Comparison of ENCODE assay signal across 8 cellular contexts in the genomic region with DNA sequence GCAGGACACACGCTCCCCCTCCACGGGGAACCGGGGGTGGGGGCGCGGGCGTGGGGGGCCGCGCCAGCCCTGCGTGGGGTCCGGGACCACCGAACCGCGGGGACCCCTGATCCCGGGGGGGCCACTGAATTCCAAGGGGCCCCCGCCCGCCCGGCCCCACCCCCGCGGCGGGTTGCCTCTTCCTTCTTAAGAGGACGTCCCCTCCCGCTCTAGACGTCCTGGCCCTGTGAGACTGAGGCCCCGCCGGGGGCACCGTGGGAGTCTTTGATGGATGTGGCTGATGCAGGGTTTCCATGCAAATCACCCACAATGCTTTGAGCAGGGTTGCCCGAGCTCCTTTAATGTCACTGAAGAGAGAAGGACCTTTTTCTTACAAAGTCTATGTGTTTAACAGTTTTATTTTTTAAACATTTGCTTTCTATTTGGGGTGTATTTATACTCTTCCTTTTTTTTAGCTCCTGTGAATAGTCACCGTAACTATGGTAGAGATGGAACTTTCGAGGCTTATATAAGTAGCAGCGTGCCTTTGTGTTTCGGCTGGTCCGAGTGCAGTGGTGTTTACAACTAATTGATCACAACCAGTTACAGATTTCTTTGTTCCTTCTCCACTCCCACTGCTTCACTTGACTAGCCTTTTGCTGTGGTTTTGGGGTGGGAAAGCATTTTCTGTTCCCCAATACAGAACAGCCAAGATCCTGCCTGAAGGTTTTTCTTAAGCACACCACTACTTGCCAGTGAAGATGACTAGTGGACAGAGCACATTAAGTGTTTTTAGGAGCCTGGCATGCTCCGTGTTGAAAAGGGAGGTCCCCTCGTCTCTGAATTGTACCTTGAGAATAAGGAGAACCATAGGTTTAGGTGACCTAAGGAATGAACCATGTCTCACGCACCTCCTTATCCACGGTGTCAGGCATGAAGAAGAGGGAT. TPM values are rescaled to one million over a fixed set of nuclear protein-coding genes. Genes with fewer than 3 reads are reported as not detected.
DNase-seq lines count a peak whose midpoint lies in the region; ATAC-seq and TF ChIP-seq lines count a peak whose summit lies in the region.

No MANE protein-coding gene starts in this region.

- H3K27me3 ChIP-seq in BJ (ENCODE audit: control insufficient read depth, insufficient read depth, low read length) (peaks cover 7% of the 10 kb centered on the region), duodenal mucosa (ENCODE audit: control insufficient read depth in 1 of 2, insufficient read depth in 2 of 2, low read length in 2 of 2) (peaks cover 0 to 3% of the 10 kb centered on the region in 2 donors)

- H3K4me3 ChIP-seq in BJ (ENCODE audit: low read depth, low read length) (peak overlapping the region; percentile 60), duodenal mucosa (ENCODE audit: low read depth in 1 of 2, low read length in 2 of 2) (peak overlapping the region; percentile 48 to 61)

- no peak for TF ChIP-seq CTCF in BJ (IDR thresholded peaks at IDR 0.05; ENCODE audit: insufficient read depth, low read depth, low read length)

- CTCF ChIA-PET in BJ (lab: Yijun Ruan, JAX) = interaction anchor here (0.8 to 1.1 kb wide), 4 partner anchors 16 to 17 kb away, joined by 3 to 7 read pairs (median 3); no protein-coding TSS in a partner anchor
- CTCF ChIA-PET in activated CD4-positive, alpha-beta memory T cell treated with anti-CD3 and anti-CD28 coated beads for 36 hours (lab: Charles Lee) = interaction anchor here (0.9 to 1.8 kb wide), 6 partner anchors 16 to 408 kb away, joined by 3 to 10 read pairs (median 4); no protein-coding TSS in a partner anchor

- ATAC-seq in GM19372 (IDR thresholded peaks at IDR 0.05; ENCODE audit: low read depth, unreplicated experiment) = peak; percentile 60
- peak; percentile 24 for ATAC-seq in HG03558 (IDR thresholded peaks at IDR 0.05; ENCODE audit: extremely low read depth, unreplicated experiment)

- H3K9ac ChIP-seq in duodenal mucosa (ENCODE audit: low read depth in 1 of 2, low read length in 2 of 2) = peak overlapping the region in 1 of 2 donors; percentile 33

- no peaks in the 10 kb centered on the region for H3K9me3 ChIP-seq in duodenal mucosa (ENCODE audit: control insufficient read depth in 1 of 2, low read length in 2 of 2)

- peaks cover 6% of the 10 kb centered on the region for H3K9me3 Mint-ChIP-seq in activated CD4-positive, alpha-beta memory T cell treated with anti-CD3 and anti-CD28 coated beads for 36 hours

- intact Hi-C loops in activated CD4-positive, alpha-beta memory T cell treated with anti-CD3 and anti-CD28 coated beads for 36 hours (cut with micrococcal nuclease) = loop anchor here (1.0 to 10.0 kb wide), 8 partner anchors 23 to 476 kb away; partner anchors contain the start of genes CUL1, EZH2 and PDIA4

- H3K27me3 Mint-ChIP-seq in activated CD4-positive, alpha-beta memory T cell treated with anti-CD3 and anti-CD28 coated beads for 36 hours = peaks cover 2% of the 10 kb centered on the region

- peak overlapping the region; percentile 89 for H3K27ac Mint-ChIP-seq in activated CD4-positive, alpha-beta memory T cell treated with anti-CD3 and anti-CD28 coated beads for 36 hours

- DNase-seq in BJ (ENCODE audit: low read depth) (no peak), NCI-H748 (lab: John Stamatoyannopoulos, UW; ENCODE audit: unreplicated experiment) (peak; percentile 94), lung microvascular endothelial cell (ENCODE audit: low read depth in 2 of 2) (peak; percentile 65 to 69)
- peak; percentile 90 for DNase-seq in activated CD4-positive, alpha-beta memory T cell treated with anti-CD3 and anti-CD28 coated beads for 36 hours
- DNase-seq in stimulated activated CD4-positive, alpha-beta T cell treated with anti-CD3 and anti-CD28 coated beads, TNF-alpha, amount 100 ng/mL, for 48 hours (ENCODE audit: low read depth in 3 of 3) = peak; percentile 75 to 86 (median 79)

- peaks cover 3% of the 10 kb centered on the region for H3K36me3 Mint-ChIP-seq in activated CD4-positive, alpha-beta memory T cell treated with anti-CD3 and anti-CD28 coated beads for 36 hours

- H3K4me1 Mint-ChIP-seq in activated CD4-positive, alpha-beta memory T cell treated with anti-CD3 and anti-CD28 coated beads for 36 hours (ENCODE audit: low read depth) = peaks cover 54% of the 10 kb centered on the region

- no peak overlapping the region for H3K27ac ChIP-seq in duodenal mucosa (ENCODE audit: low read depth, low read length)

- POLR2A ChIA-PET in BJ (lab: Charles Lee) = interaction anchor here (0.6 kb wide), 1 partner anchor 36 kb away, joined by 19 read pairs; no protein-coding TSS in a partner anchor
- POLR2A ChIA-PET in activated CD4-positive, alpha-beta memory T cell treated with anti-CD3 and anti-CD28 coated beads for 36 hours (lab: Charles Lee) = interaction anchor here (0.8 to 1.0 kb wide), 2 partner anchors 22 to 44 kb away, joined by 3 to 4 read pairs; no protein-coding TSS in a partner anchor

- H3K4me3 Mint-ChIP-seq in activated CD4-positive, alpha-beta memory T cell treated with anti-CD3 and anti-CD28 coated beads for 36 hours = peak overlapping the region; percentile 85

- H3K36me3 ChIP-seq in BJ (ENCODE audit: control insufficient read depth, insufficient read depth, low read length) = no peaks in the 10 kb centered on the region
- no peaks in the 10 kb centered on the region for H3K36me3 ChIP-seq in duodenal mucosa (ENCODE audit: control insufficient read depth in 1 of 2, insufficient read depth in 2 of 2, low read length in 2 of 2)

- H3K4me1 ChIP-seq in duodenal mucosa (ENCODE audit: control insufficient read depth in 1 of 2, insufficient read depth in 2 of 2, low read length in 2 of 2) = peaks cover 6 to 19% of the 10 kb centered on the region in 2 donors

RNA-seq across cellular contexts. Expression of gene PDIA4, which starts 44.8 kb away (rescaled TPM):
- polyA plus RNA-seq in BJ (2011; rRNA removed) = 173 and 204 TPM in 2 replicates
- 82.0 and 133 TPM in 2 replicates for polyA minus RNA-seq in BJ (2011; rRNA and poly(A)+ RNA removed)
- total RNA-seq in activated CD4-positive, alpha-beta memory T cell treated with anti-CD3 and anti-CD28 coated beads for 36 hours = 100 to 1,000 TPM; 108 to 112 TPM
- 210 and 258 TPM in 2 replicates for total RNA-seq in lung microvascular endothelial cell
